ENCODE assay signal across 8 cellular contexts in the genomic region with DNA sequence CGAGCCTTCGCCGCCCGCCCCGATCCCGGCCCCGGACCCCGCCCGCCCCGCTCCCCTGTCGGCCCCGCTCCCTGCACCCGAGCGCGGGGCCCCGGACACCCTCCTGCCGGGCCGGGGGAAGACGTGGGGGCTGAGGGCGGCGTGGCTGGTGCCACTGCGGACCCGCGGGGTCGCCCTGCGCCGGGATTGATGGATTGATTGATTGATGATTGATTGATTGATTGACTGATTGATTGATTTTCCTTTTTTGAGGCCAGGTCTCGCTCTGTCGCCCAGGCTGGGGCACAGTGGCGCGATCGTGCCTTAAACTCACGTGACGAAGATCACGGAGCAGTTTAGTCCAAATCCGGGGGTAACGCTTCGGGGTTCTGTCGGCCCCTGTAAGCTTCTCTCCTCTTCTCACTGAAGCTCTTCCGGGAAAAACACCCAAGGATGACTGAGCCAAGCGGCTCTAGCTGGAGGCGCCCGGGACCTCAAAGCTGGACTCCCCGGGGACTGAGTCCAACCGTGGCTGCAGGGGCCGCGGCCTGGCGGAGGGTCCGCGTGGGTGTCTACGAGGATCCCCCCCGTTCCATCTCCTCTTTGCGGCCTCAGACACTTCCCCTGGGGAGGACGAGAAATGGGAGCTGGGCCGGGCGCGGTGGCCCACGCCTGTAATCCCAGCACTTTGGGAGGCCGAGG. TPM values are rescaled to one million over a fixed set of nuclear protein-coding genes. Genes with fewer than 3 reads are reported as not detected.
DNase-seq lines count a peak whose midpoint lies in the region; ATAC-seq and TF ChIP-seq lines count a peak whose summit lies in the region.

No MANE protein-coding gene starts in this region.

- H3K27me3 ChIP-seq in RWPE2 (ENCODE audit: insufficient read depth, poor library complexity, severe bottlenecking) (peaks cover 55% of the 10 kb centered on the region), hepatocyte (peaks cover 49% of the 10 kb centered on the region)

- H3K4me1 Mint-ChIP-seq in stimulated activated memory B cell treated with anti-CD40 and anti-IgM and Interleukin-4, amounts not matched to agents 10 μg/mL and 1 μg/mL and 100 μg/mL, for 72 hours: peaks cover 44% of the 10 kb centered on the region

- H4K20me1 ChIP-seq in hepatocyte (ENCODE audit: insufficient read depth, poor library complexity, severe bottlenecking): no peaks in the 10 kb centered on the region

- H3K9me3 ChIP-seq in RWPE2 (ENCODE audit: severe bottlenecking) (no peaks in the 10 kb centered on the region), hepatocyte (ENCODE audit: low read depth) (no peaks in the 10 kb centered on the region)

- DNase-seq in RWPE2 (ENCODE audit: low spot score) (no peak), hepatocyte (ENCODE audit: low spot score) (no peak), RKO (ENCODE audit: low spot score) (no peak), ecto neural progenitor cell (ENCODE audit: low spot score) (no peak), A172 (ENCODE audit: low spot score) (no peak)
- DNase-seq in stimulated activated CD8-positive, alpha-beta memory T cell treated with anti-CD3 and anti-CD28 coated beads, Interleukin-4, amount 100 ng/mL, for 48 hours: no peak

- no peaks in the 10 kb centered on the region for H3K79me2 ChIP-seq in hepatocyte

- H3K36me3 ChIP-seq in RWPE2 (ENCODE audit: low read depth) (no peaks in the 10 kb centered on the region), hepatocyte (replicated peaks; ENCODE audit: insufficient read depth, low read depth) (no peaks in the 10 kb centered on the region)

- H3K4me3 Mint-ChIP-seq in stimulated activated memory B cell treated with anti-CD40 and anti-IgM and Interleukin-4, amounts not matched to agents 10 μg/mL and 1 μg/mL and 100 μg/mL, for 72 hours: peak overlapping the region; percentile 98

- TF ChIP-seq CTCF in RWPE2 (IDR thresholded peaks at IDR 0.05; ENCODE audit: poor library complexity, severe bottlenecking) (no peak), hepatocyte (IDR thresholded peaks at IDR 0.05; ENCODE audit: poor library complexity) (no peak)

- H3K9me3 Mint-ChIP-seq in stimulated activated memory B cell treated with anti-CD40 and anti-IgM and Interleukin-4, amounts not matched to agents 10 μg/mL and 1 μg/mL and 100 μg/mL, for 72 hours: no peaks in the 10 kb centered on the region

- peak overlapping the region; percentile 75 for H2AFZ ChIP-seq in hepatocyte

- peaks cover 22% of the 10 kb centered on the region for H3K27me3 Mint-ChIP-seq in stimulated activated memory B cell treated with anti-CD40 and anti-IgM and Interleukin-4, amounts not matched to agents 10 μg/mL and 1 μg/mL and 100 μg/mL, for 72 hours

- peak overlapping the region; percentile 91 for H3K27ac Mint-ChIP-seq in stimulated activated memory B cell treated with anti-CD40 and anti-IgM and Interleukin-4, amounts not matched to agents 10 μg/mL and 1 μg/mL and 100 μg/mL, for 72 hours

- H3K27ac ChIP-seq in RWPE2 (ENCODE audit: poor library complexity, severe bottlenecking): no peak overlapping the region
- H3K27ac ChIP-seq in hepatocyte: no peak overlapping the region

- H3K4me3 ChIP-seq in RWPE2 (ENCODE audit: severe bottlenecking): peak overlapping the region; percentile 26
- peak overlapping the region; percentile 27 for H3K4me3 ChIP-seq in hepatocyte

- ATAC-seq in GM19455 (IDR thresholded peaks at IDR 0.05; ENCODE audit: unreplicated experiment): peak; percentile 19
- ATAC-seq in RWPE2 (ENCODE audit: low read depth): no peak; the same call in 2 of the 3 replicates
- no peak for ATAC-seq in stimulated activated memory B cell treated with anti-CD40 and anti-IgM and Interleukin-4, amounts not matched to agents 10 μg/mL and 1 μg/mL and 100 μg/mL, for 72 hours

- no peaks in the 10 kb centered on the region for H3K9me2 ChIP-seq in hepatocyte (replicated peaks; ENCODE audit: insufficient read depth)

- no peaks in the 10 kb centered on the region for H3K4me1 ChIP-seq in RWPE2 (ENCODE audit: insufficient read depth, poor library complexity, severe bottlenecking)
- peaks cover 13% of the 10 kb centered on the region for H3K4me1 ChIP-seq in hepatocyte (ENCODE audit: insufficient read depth)

- WGBS in hepatocyte (ENCODE audit: low lambda C conversion rate, missing lambda C conversion rate): 62% methylated on average over 39 of the region's 59 CpGs

- peak overlapping the region; percentile 96 for H3K4me2 ChIP-seq in hepatocyte

- H3K36me3 Mint-ChIP-seq in stimulated activated memory B cell treated with anti-CD40 and anti-IgM and Interleukin-4, amounts not matched to agents 10 μg/mL and 1 μg/mL and 100 μg/mL, for 72 hours: peaks cover 5% of the 10 kb centered on the region

RNA-seq across cellular contexts. Expression of a gene that starts 40.2 kb away (rescaled TPM):
- total RNA-seq in hepatocyte: not detected in 2 replicates
- not detected in 2 replicates for polyA plus RNA-seq in hepatocyte
- not detected in 2 replicates for total RNA-seq in A172 (2014; rRNA removed; shearing (Covaris generic))

RNA-seq across cellular contexts. Expression of a gene that starts 49.4 kb away (rescaled TPM):
- total RNA-seq in hepatocyte: 0.08 TPM in 1 of 2 replicates, not detected in the other
- polyA plus RNA-seq in hepatocyte: not detected in 2 replicates
- total RNA-seq in A172 (2014; rRNA removed; shearing (Covaris generic)): not detected in 2 replicates

RNA-seq across cellular contexts. Expression of a gene that starts 50.2 kb away (rescaled TPM):
- 51.5 and 130 TPM in 2 replicates for total RNA-seq in hepatocyte
- 26.8 and 29.5 TPM in 2 replicates for polyA plus RNA-seq in hepatocyte
- total RNA-seq in A172 (2014; rRNA removed; shearing (Covaris generic)): 44.7 and 66.9 TPM in 2 replicates
